In genomic region chr13:32214073-32214472, GRCh38 we compare ENCODE assay signal across 15 cellular contexts.
DNase-seq lines count a peak whose midpoint lies in the region; TF ChIP-seq lines count a peak whose summit lies in the region.
"Had no signal": no experiment of that assay in that cellular context is flagged by ENCODE, and none has a peak within 500 bp of the region (broad histone marks: within the 10 kb centered on the region; RNA-seq: fewer than 3 reads in every experiment).

No MANE protein-coding gene starts in this region.

- POLR2A ChIA-PET in activated CD4-positive, alpha-beta memory T cell treated with anti-CD3 and anti-CD28 coated beads, Interleukin-2, amount 10 ng/mL, durations not matched to agents 7 days and 5 days (lab: Charles Lee) = no interaction called here

- intact Hi-C loops in esophagus muscularis mucosa (cut with DNase I) = no loop called here

- CTCF ChIA-PET in activated CD4-positive, alpha-beta memory T cell treated with anti-CD3 and anti-CD28 coated beads, Interleukin-2, amount 10 ng/mL, durations not matched to agents 7 days and 5 days (lab: Charles Lee) = no interaction called here

- TF ChIP-seq POLR2A in esophagus muscularis mucosa (IDR thresholded peaks at IDR 0.05; ENCODE audit: low read depth) = no peak

- no peak for TF ChIP-seq EP300 in esophagus muscularis mucosa (IDR thresholded peaks at IDR 0.05)

- no peak for DNase-seq in HFFc6
- DNase-seq in WERI-Rb-1 = peak; percentile 46
- peak; percentile 29 for DNase-seq in esophagus muscularis mucosa (ENCODE audit: extremely low spot score)
- DNase-seq in smooth muscle cell (lab: John Stamatoyannopoulos, UW; ENCODE audit: unreplicated experiment) = no peak
- no peak for DNase-seq in activated CD4-positive, alpha-beta memory T cell treated with anti-CD3 and anti-CD28 coated beads, Interleukin-2, amount 10 ng/mL, durations not matched to agents 7 days and 5 days
- DNase-seq in ACHN = no peak
- DNase-seq in NCI-H345 (lab: John Stamatoyannopoulos, UW) = no peak
- DNase-seq: C1 segment of cervical spinal cord; CD4-positive, alpha-beta T cell; DMS153; DMS79 treated with DMSO at 0.1 percent for 48 hours; EL; HCEC 1CT had no signal

- H3K27ac ChIP-seq in WERI-Rb-1 (peak overlapping the region; percentile 18), esophagus muscularis mucosa (replicated peaks in 1 of 4) (no peak overlapping the region), smooth muscle cell (ENCODE audit: low read depth) (peak overlapping the region; percentile 88)
- H3K27ac ChIP-seq: HL-60 had no signal

- no peaks in the 10 kb centered on the region for H4K20me1 ChIP-seq in smooth muscle cell (ENCODE audit: low read depth)

- H3K9me3 Mint-ChIP-seq in HFFc6 = no peaks in the 10 kb centered on the region
- H3K9me3 Mint-ChIP-seq in activated CD4-positive, alpha-beta memory T cell treated with anti-CD3 and anti-CD28 coated beads, Interleukin-2, amount 10 ng/mL, durations not matched to agents 7 days and 5 days = no peaks in the 10 kb centered on the region
- H3K9me3 Mint-ChIP-seq: CD4-positive, alpha-beta T cell had no signal

- peaks cover 55% of the 10 kb centered on the region for H3K4me1 Mint-ChIP-seq in HFFc6 (ENCODE audit: low read depth)
- H3K4me1 Mint-ChIP-seq in activated CD4-positive, alpha-beta memory T cell treated with anti-CD3 and anti-CD28 coated beads, Interleukin-2, amount 10 ng/mL, durations not matched to agents 7 days and 5 days = no peaks in the 10 kb centered on the region
- H3K4me1 Mint-ChIP-seq: B cell had no signal

- no peak overlapping the region for H3K4me3 Mint-ChIP-seq in HFFc6
- no peak overlapping the region for H3K4me3 Mint-ChIP-seq in activated CD4-positive, alpha-beta memory T cell treated with anti-CD3 and anti-CD28 coated beads, Interleukin-2, amount 10 ng/mL, durations not matched to agents 7 days and 5 days
- H3K4me3 Mint-ChIP-seq: B cell; CD4-positive, alpha-beta T cell had no signal

- H3K27me3 ChIP-seq in WERI-Rb-1 (ENCODE audit: insufficient read depth, low read depth, severe bottlenecking) (no peaks in the 10 kb centered on the region), esophagus muscularis mucosa (no peaks in the 10 kb centered on the region), smooth muscle cell (ENCODE audit: low read depth) (no peaks in the 10 kb centered on the region)

- peaks cover 19% of the 10 kb centered on the region for H3F3A ChIP-seq in smooth muscle cell (ENCODE audit: low read depth)

- H3K79me2 ChIP-seq in smooth muscle cell (ENCODE audit: low read depth) = no peaks in the 10 kb centered on the region

- peaks cover 19% of the 10 kb centered on the region for H3K36me3 Mint-ChIP-seq in HFFc6 (ENCODE audit: low read depth)
- H3K36me3 Mint-ChIP-seq in activated CD4-positive, alpha-beta memory T cell treated with anti-CD3 and anti-CD28 coated beads, Interleukin-2, amount 10 ng/mL, durations not matched to agents 7 days and 5 days (ENCODE audit: low read depth) = peaks cover 4% of the 10 kb centered on the region

- no peak overlapping the region for H3K4me3 ChIP-seq in WERI-Rb-1 (ENCODE audit: low read depth, low read length)
- no peak overlapping the region for H3K4me3 ChIP-seq in esophagus muscularis mucosa
- no peak overlapping the region for H3K4me3 ChIP-seq in smooth muscle cell

- in situ Hi-C loops in ACHN (cut with HindIII; ENCODE audit: low pct_ligation_motif_present, low pct_unique_long_range_greater_than_20kb, low sequenced_read_pairs) = no loop called here

- H3K9me3 ChIP-seq in WERI-Rb-1 (ENCODE audit: severe bottlenecking) (no peaks in the 10 kb centered on the region), esophagus muscularis mucosa (no peaks in the 10 kb centered on the region), smooth muscle cell (replicated peaks; ENCODE audit: low read depth) (no peaks in the 10 kb centered on the region)

- H3K36me3 ChIP-seq in WERI-Rb-1 (peaks cover 20% of the 10 kb centered on the region), esophagus muscularis mucosa (peaks cover 0 to 68% (median 20%) of the 10 kb centered on the region in 4 donors), smooth muscle cell (ENCODE audit: low read depth) (no peaks in the 10 kb centered on the region)

- H3K4me2 ChIP-seq in smooth muscle cell = no peak overlapping the region

- 97% methylated on average over 4 of the region's 4 CpGs for WGBS in esophagus muscularis mucosa
- 57% methylated on average over 4 of the region's 4 CpGs for WGBS in smooth muscle cell (ENCODE audit: low lambda C conversion rate)

- TF ChIP-seq CTCF in HFFc6 (IDR thresholded peaks at IDR 0.05) (no peak), WERI-Rb-1 (IDR thresholded peaks at IDR 0.05; ENCODE audit: low read depth, low read length) (no peak), esophagus muscularis mucosa (IDR thresholded peaks at IDR 0.05) (no peak), smooth muscle cell (IDR thresholded peaks at IDR 0.05; ENCODE audit: borderline replicate concordance, insufficient read depth, poor library complexity, severe bottlenecking) (no peak)

- peak overlapping the region; percentile 92 for H3K27ac Mint-ChIP-seq in HFFc6
- no peak overlapping the region for H3K27ac Mint-ChIP-seq in activated CD4-positive, alpha-beta memory T cell treated with anti-CD3 and anti-CD28 coated beads, Interleukin-2, amount 10 ng/mL, durations not matched to agents 7 days and 5 days
- H3K27ac Mint-ChIP-seq: B cell; CD4-positive, alpha-beta T cell had no signal

- no peaks in the 10 kb centered on the region; the same call in 1 of the 2 replicates for H3K27me3 Mint-ChIP-seq in HFFc6 (ENCODE audit: insufficient read depth)
- no peaks in the 10 kb centered on the region for H3K27me3 Mint-ChIP-seq in activated CD4-positive, alpha-beta memory T cell treated with anti-CD3 and anti-CD28 coated beads, Interleukin-2, amount 10 ng/mL, durations not matched to agents 7 days and 5 days
- H3K27me3 Mint-ChIP-seq: B cell; CD4-positive, alpha-beta T cell had no signal

- peaks cover 0 to 16% (median 9%) of the 10 kb centered on the region in 4 donors for H3K4me1 ChIP-seq in esophagus muscularis mucosa
- H3K4me1 ChIP-seq in smooth muscle cell (ENCODE audit: low read depth) = peaks cover 4% of the 10 kb centered on the region

- H3K9ac ChIP-seq in smooth muscle cell (ENCODE audit: low read depth) = no peak overlapping the region

- H2AFZ ChIP-seq in smooth muscle cell (ENCODE audit: low read depth) = no peak overlapping the region

Comparison
In these comparisons a context has a peak if more than half of its experiments do, and no peak if none do; other contexts are left out.
1. DNase-seq: peak in WERI-Rb-1 (single experiment) and esophagus muscularis mucosa (single experiment); none in HFFc6 (single experiment), smooth muscle cell (single experiment), activated CD4-positive, alpha-beta memory T cell treated with anti-CD3 and anti-CD28 coated beads, Interleukin-2, amount 10 ng/mL, durations not matched to agents 7 days and 5 days (single experiment), ACHN (single experiment) and NCI-H345 (single experiment).
2. H3K27ac ChIP-seq: peak in WERI-Rb-1 (single experiment) and smooth muscle cell (single experiment); none in esophagus muscularis mucosa (0 of 4).